8 cellular contexts compared by ENCODE assay signal in genomic region chr12:12723681-12724420, GRCh38. TPM values are rescaled to one million over a fixed set of nuclear protein-coding genes. Genes with fewer than 3 reads are reported as not detected.
DNase-seq lines count a peak whose midpoint lies in the region; ATAC-seq and TF ChIP-seq lines count a peak whose summit lies in the region.

No MANE protein-coding gene starts in this region.

- 1% methylated on average over 89 of the region's 89 CpGs; no CpG with 5 or more reads in 1 of the 2 donors for WGBS in transverse colon (ENCODE audit: low coverage in 1 of 2), 2 donors

- DNase-seq in CD4-positive, alpha-beta memory T cell: peak; percentile 48 to 59 (median 52)
- DNase-seq in KBM-7 (peak; percentile 58), epithelial cell of esophagus (ENCODE audit: low read depth) (peak; percentile 36), transverse colon (peak; percentile 54)
- peak; percentile 53 for DNase-seq in activated CD4-positive, alpha-beta memory T cell treated with anti-CD3 and anti-CD28 coated beads, Interleukin-2, amount 10 ng/mL, durations not matched to agents 7 days and 5 days

- no peak for TF ChIP-seq EP300 in transverse colon (IDR thresholded peaks at IDR 0.05; ENCODE audit: low read depth)

- no peaks in the 10 kb centered on the region for H3K9me3 ChIP-seq in CD4-positive, alpha-beta memory T cell (ENCODE audit: control insufficient read depth in 1 of 2, low read length in 2 of 2)
- H3K9me3 ChIP-seq in muscle layer of duodenum (ENCODE audit: control insufficient read depth in 1 of 2, low read length in 2 of 2) (no peaks in the 10 kb centered on the region), transverse colon (no peaks in the 10 kb centered on the region)

- TF ChIP-seq POLR2A in transverse colon (IDR thresholded peaks at IDR 0.05) (peak; percentile 52), GM18505 (IDR thresholded peaks at IDR 0.05; ENCODE audit: borderline replicate concordance, extremely low read depth, insufficient read depth, insufficient read length) (no peak)

- ATAC-seq in GM21737 (IDR thresholded peaks at IDR 0.05; ENCODE audit: unreplicated experiment): no peak
- ATAC-seq in GM18505 (IDR thresholded peaks at IDR 0.05; ENCODE audit: unreplicated experiment): no peak

- H3K4me3 ChIP-seq in CD4-positive, alpha-beta memory T cell (ENCODE audit: low read length in 2 of 2): peak overlapping the region; percentile 39 to 80
- H3K4me3 ChIP-seq in epithelial cell of esophagus (ENCODE audit: low read length): peak overlapping the region; percentile 98
- H3K4me3 ChIP-seq in muscle layer of duodenum (ENCODE audit: low read depth in 1 of 2, low read length in 2 of 2): peak overlapping the region; percentile 59 to 81
- peak overlapping the region; percentile 57 to 99 (median 83) for H3K4me3 ChIP-seq in transverse colon

- POLR2A ChIA-PET in CD4-positive, alpha-beta memory T cell (lab: Charles Lee; ENCODE audit: partially characterized antibody): interaction anchor here (0.9 to 19.2 kb wide), 24 partner anchors 9 to 1642 kb away, joined by 3 to 1446 read pairs (median 8); partner anchors contain the start of genes ATF7IP, BORCS5, CDKN1B and CREBL2
- POLR2A ChIA-PET in activated CD4-positive, alpha-beta memory T cell treated with anti-CD3 and anti-CD28 coated beads, Interleukin-2, amount 10 ng/mL, durations not matched to agents 7 days and 5 days (lab: Charles Lee): interaction anchor here (1.0 to 20.9 kb wide), 16 partner anchors 9 to 1662 kb away, joined by 3 to 886 read pairs (median 52); partner anchors contain the start of genes BORCS5, CDKN1B, DUSP16 and GPR19

- H3K4me3 Mint-ChIP-seq in CD4-positive, alpha-beta memory T cell: peak overlapping the region; percentile 93 to 99 (median 95)
- H3K4me3 Mint-ChIP-seq in activated CD4-positive, alpha-beta memory T cell treated with anti-CD3 and anti-CD28 coated beads, Interleukin-2, amount 10 ng/mL, durations not matched to agents 7 days and 5 days: peak overlapping the region; percentile 94

- peaks cover 34 to 70% (median 38%) of the 10 kb centered on the region in 4 donors for H3K4me1 Mint-ChIP-seq in CD4-positive, alpha-beta memory T cell
- H3K4me1 Mint-ChIP-seq in activated CD4-positive, alpha-beta memory T cell treated with anti-CD3 and anti-CD28 coated beads, Interleukin-2, amount 10 ng/mL, durations not matched to agents 7 days and 5 days: peaks cover 25% of the 10 kb centered on the region

- peak overlapping the region; percentile 95 to 98 (median 97) for H3K27ac Mint-ChIP-seq in CD4-positive, alpha-beta memory T cell
- peak overlapping the region; percentile 99 for H3K27ac Mint-ChIP-seq in activated CD4-positive, alpha-beta memory T cell treated with anti-CD3 and anti-CD28 coated beads, Interleukin-2, amount 10 ng/mL, durations not matched to agents 7 days and 5 days

- H3K27me3 ChIP-seq in CD4-positive, alpha-beta memory T cell (ENCODE audit: insufficient read depth, low read length): no peaks in the 10 kb centered on the region
- H3K27me3 ChIP-seq in muscle layer of duodenum (ENCODE audit: low read depth, low read length): no peaks in the 10 kb centered on the region
- no peaks in the 10 kb centered on the region for H3K27me3 ChIP-seq in transverse colon

- H3K27ac ChIP-seq in CD4-positive, alpha-beta memory T cell (ENCODE audit: low read depth, low read length): peak overlapping the region; percentile 95
- peak overlapping the region; percentile 98 for H3K27ac ChIP-seq in muscle layer of duodenum (ENCODE audit: low read length)
- peak overlapping the region; percentile 99 to 100 (median 100) for H3K27ac ChIP-seq in transverse colon

- no peak for TF ChIP-seq CTCF in epithelial cell of esophagus (IDR thresholded peaks at IDR 0.05; ENCODE audit: insufficient read depth, low read depth, low read length, missing control alignments)
- TF ChIP-seq CTCF in transverse colon (IDR thresholded peaks at IDR 0.05): peak in 1 of 5 experiments; percentile 25

- in situ Hi-C loops in KBM-7 (cut with MboI; ENCODE audit: low pct_unique_long_range_greater_than_20kb, low sequenced_read_pairs) (loop anchor here (25.0 kb wide), 1 partner anchor 112 kb away; the partner anchor contains the start of gene CREBL2), transverse colon (cut with MboI; ENCODE audit: low pct_ligation_motif_present in 1 of 4, low pct_unique_long_range_greater_than_20kb in 1 of 4, low sequenced_read_pairs in 3 of 4) (loop anchor here in 1 of 4 donors (25.0 kb wide), 1 partner anchor 337 kb away; no protein-coding TSS in a partner anchor)

- H3K27me3 Mint-ChIP-seq in CD4-positive, alpha-beta memory T cell: peaks cover 0 to 1% of the 10 kb centered on the region in 2 donors
- H3K27me3 Mint-ChIP-seq in activated CD4-positive, alpha-beta memory T cell treated with anti-CD3 and anti-CD28 coated beads, Interleukin-2, amount 10 ng/mL, durations not matched to agents 7 days and 5 days: no peaks in the 10 kb centered on the region

- peaks cover 25% of the 10 kb centered on the region for H3K36me3 ChIP-seq in CD4-positive, alpha-beta memory T cell (ENCODE audit: insufficient read depth, low read length)
- H3K36me3 ChIP-seq in muscle layer of duodenum (ENCODE audit: control insufficient read depth in 1 of 2, insufficient read depth in 2 of 2, low read length in 2 of 2) (peaks cover 19 to 20% of the 10 kb centered on the region in 2 donors), transverse colon (peaks cover 0 to 12% (median 4%) of the 10 kb centered on the region in 4 donors)

- CTCF ChIA-PET in CD4-positive, alpha-beta memory T cell (lab: Charles Lee; ENCODE audit: partially characterized antibody): interaction anchor here (1.3 to 8.0 kb wide), 6 partner anchors 9 to 367 kb away, joined by 3 to 104 read pairs (median 4); partner anchors contain the start of gene BORCS5
- CTCF ChIA-PET in activated CD4-positive, alpha-beta memory T cell treated with anti-CD3 and anti-CD28 coated beads, Interleukin-2, amount 10 ng/mL, durations not matched to agents 7 days and 5 days (lab: Charles Lee): interaction anchor here (1.1 to 6.9 kb wide), 2 partner anchors 8 to 13 kb away, joined by 5 to 50 read pairs; no protein-coding TSS in a partner anchor

- peaks cover 29 to 61% of the 10 kb centered on the region in 2 donors for H3K36me3 Mint-ChIP-seq in CD4-positive, alpha-beta memory T cell
- H3K36me3 Mint-ChIP-seq in activated CD4-positive, alpha-beta memory T cell treated with anti-CD3 and anti-CD28 coated beads, Interleukin-2, amount 10 ng/mL, durations not matched to agents 7 days and 5 days (ENCODE audit: low read depth): peaks cover 79% of the 10 kb centered on the region

- intact Hi-C loops in CD4-positive, alpha-beta memory T cell (cut with micrococcal nuclease): loop anchor here (2.0 to 10.0 kb wide), 2 partner anchors 347 to 1661 kb away; no protein-coding TSS in a partner anchor
- intact Hi-C loops in transverse colon (cut with DNase I; ENCODE audit: low total_unique reads): no loop called here

- H3K9me3 Mint-ChIP-seq in CD4-positive, alpha-beta memory T cell: peaks cover 0 to 7% (median 0%) of the 10 kb centered on the region in 8 donors
- H3K9me3 Mint-ChIP-seq in activated CD4-positive, alpha-beta memory T cell treated with anti-CD3 and anti-CD28 coated beads, Interleukin-2, amount 10 ng/mL, durations not matched to agents 7 days and 5 days: no peaks in the 10 kb centered on the region

- H3K4me1 ChIP-seq in CD4-positive, alpha-beta memory T cell (ENCODE audit: insufficient read depth, low read length): peaks cover 47% of the 10 kb centered on the region
- peaks cover 8 to 39% of the 10 kb centered on the region in 2 donors for H3K4me1 ChIP-seq in muscle layer of duodenum (ENCODE audit: control insufficient read depth in 1 of 2, insufficient read depth in 2 of 2, low read length in 2 of 2)
- peaks cover 4 to 51% (median 42%) of the 10 kb centered on the region in 4 donors for H3K4me1 ChIP-seq in transverse colon

RNA-seq across cellular contexts. Expression of gene CDKN1B, which starts 6.7 kb away (rescaled TPM):
- 100 to 1,000 TPM; 232 to 238 TPM for total RNA-seq in CD4-positive, alpha-beta memory T cell
- polyA plus RNA-seq in CD4-positive, alpha-beta memory T cell: 10 to 100 TPM; 12.5 to 14.5 TPM
- 100 to 1,000 TPM; 164 to 166 TPM for total RNA-seq in activated CD4-positive, alpha-beta memory T cell treated with anti-CD3 and anti-CD28 coated beads, Interleukin-2, amount 10 ng/mL, durations not matched to agents 7 days and 5 days
- 10 to 100 TPM; 14.1 to 58.3 (median 54.1) TPM for total RNA-seq in transverse colon

RNA-seq across cellular contexts. Expression of gene GPR19, which starts 27.9 kb away (rescaled TPM):
- total RNA-seq in CD4-positive, alpha-beta memory T cell: 1 to 10 TPM; 3.4 to 4.4 TPM
- 1 to 10 TPM in 1 of 2 donors, under 1 TPM in 1; 0.55 to 1.2 TPM for polyA plus RNA-seq in CD4-positive, alpha-beta memory T cell
- total RNA-seq in activated CD4-positive, alpha-beta memory T cell treated with anti-CD3 and anti-CD28 coated beads, Interleukin-2, amount 10 ng/mL, durations not matched to agents 7 days and 5 days: 10 to 100 TPM; 18.6 to 20.1 TPM
- total RNA-seq in transverse colon: not detected
